23 cellular contexts compared by ENCODE assay signal in the genomic region with DNA sequence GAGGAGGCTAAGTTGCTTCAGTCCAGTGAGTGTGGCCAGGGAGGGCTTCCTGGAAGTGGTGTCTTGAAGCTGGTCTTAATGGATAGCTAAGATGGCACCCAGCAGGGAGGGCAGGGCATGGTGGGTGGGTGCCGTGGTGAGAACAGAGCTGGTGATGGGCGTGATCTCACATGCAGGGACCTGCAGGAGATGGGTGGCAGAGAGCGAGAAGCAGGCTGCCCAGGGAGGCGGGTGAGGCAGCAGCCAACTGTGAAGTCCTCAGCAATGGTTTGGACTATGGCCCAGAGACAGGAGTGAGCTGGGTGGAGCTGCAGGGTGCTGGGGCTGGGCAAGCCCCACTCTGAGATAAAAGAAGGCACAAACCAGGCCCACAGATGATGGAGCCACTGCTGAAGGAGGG. TPM values are rescaled to one million over a fixed set of nuclear protein-coding genes. Genes with fewer than 3 reads are reported as not detected.
DNase-seq lines count a peak whose midpoint lies in the region; ATAC-seq and TF ChIP-seq lines count a peak whose summit lies in the region.
"Had no signal": no experiment of that assay in that cellular context is flagged by ENCODE, and none has a peak within 500 bp of the region (broad histone marks: within the 10 kb centered on the region; RNA-seq: fewer than 3 reads in every experiment).

No MANE protein-coding gene starts in this region.

- TF ChIP-seq POLR2A in thyroid gland (IDR thresholded peaks at IDR 0.05), result no peak

- ATAC-seq in esophagus mucosa (peak; percentile 78), GM21390 (IDR thresholded peaks at IDR 0.05; ENCODE audit: unreplicated experiment) (no peak), GM21515 (IDR thresholded peaks at IDR 0.05; ENCODE audit: unreplicated experiment) (no peak)
- ATAC-seq: activated T-cell treated with anti-CD3 and anti-CD28 coated beads, Interleukin-2, amount 50 U/mL, for 4 hours; effector memory CD8-positive, alpha-beta T cell; lower lobe of right lung; right cardiac atrium; WTC11 had no signal

- H3K27me3 ChIP-seq in thyroid gland, result no peaks in the 10 kb centered on the region
- H3K27me3 ChIP-seq: testis had no signal

- no peak overlapping the region for H3K27ac ChIP-seq in thyroid gland
- H3K27ac ChIP-seq: heart left ventricle, lower lobe of right lung, testis had no signal

- TF ChIP-seq CTCF in thyroid gland (IDR thresholded peaks at IDR 0.05), result no peak

- no peaks in the 10 kb centered on the region for H3K9me3 ChIP-seq in thyroid gland
- H3K9me3 ChIP-seq: heart left ventricle, lower lobe of right lung, testis had no signal

- no peak overlapping the region for H3K4me3 ChIP-seq in thyroid gland (replicated peaks in 1 of 3)
- H3K4me3 ChIP-seq: heart left ventricle, lower lobe of right lung, testis had no signal

- WGBS in thyroid gland, 2 donors, result 32 to 53% methylated on average over 4 of the region's 4 CpGs

- H3K36me3 ChIP-seq in thyroid gland, result no peaks in the 10 kb centered on the region
- H3K36me3 ChIP-seq: heart left ventricle, lower lobe of right lung had no signal

- intact Hi-C loops in thyroid gland (cut with DNase I), result no loop called here

- DNase-seq in HUDEP-2 (lab: John Stamatoyannopoulos, UW; ENCODE audit: unreplicated experiment in 76 of 76) (peak in 70 of 76 experiments; percentile 24 to 89 (median 70)), NCI-H69 (lab: John Stamatoyannopoulos, UW) (peak; percentile 60), thyroid gland (peak; percentile 78 to 82), NCI-H774 (lab: John Stamatoyannopoulos, UW) (no peak)
- DNase-seq: activated naive CD4-positive, alpha-beta T cell treated with anti-CD3 and anti-CD28 coated beads, Interleukin-2, amount 50 U/mL, for 16 hours; activated T-cell treated with anti-CD3 and anti-CD28 coated beads, Interleukin-2, amount 50 U/mL, for 4 hours; effector memory CD8-positive, alpha-beta T cell; H7; lower lobe of right lung; NCI-H524; OCI-M1; right cardiac atrium; stimulated activated CD4-positive, alpha-beta T cell treated with anti-CD3 and anti-CD28 coated beads, Interleukin-15, amount 100 ng/mL, for 24 hours; testis had no signal

- H3K4me1 ChIP-seq in thyroid gland, result peaks cover 7 to 20% of the 10 kb centered on the region in 2 donors
- H3K4me1 ChIP-seq: testis had no signal

RNA-seq across cellular contexts. Expression of gene UMODL1, which starts 50.7 kb away (rescaled TPM):
- total RNA-seq in esophagus mucosa, result 0.08 TPM
- total RNA-seq in thyroid gland, result not detected
- total RNA-seq: activated T-cell treated with anti-CD3 and anti-CD28 coated beads, Interleukin-2, amount 50 U/mL, for 4 hours; astrocyte; chondrocyte; myocyte; omental fat pad; right cardiac atrium; WTC11 had no signal
